23 cellular contexts compared by ENCODE assay signal in the genomic region with DNA sequence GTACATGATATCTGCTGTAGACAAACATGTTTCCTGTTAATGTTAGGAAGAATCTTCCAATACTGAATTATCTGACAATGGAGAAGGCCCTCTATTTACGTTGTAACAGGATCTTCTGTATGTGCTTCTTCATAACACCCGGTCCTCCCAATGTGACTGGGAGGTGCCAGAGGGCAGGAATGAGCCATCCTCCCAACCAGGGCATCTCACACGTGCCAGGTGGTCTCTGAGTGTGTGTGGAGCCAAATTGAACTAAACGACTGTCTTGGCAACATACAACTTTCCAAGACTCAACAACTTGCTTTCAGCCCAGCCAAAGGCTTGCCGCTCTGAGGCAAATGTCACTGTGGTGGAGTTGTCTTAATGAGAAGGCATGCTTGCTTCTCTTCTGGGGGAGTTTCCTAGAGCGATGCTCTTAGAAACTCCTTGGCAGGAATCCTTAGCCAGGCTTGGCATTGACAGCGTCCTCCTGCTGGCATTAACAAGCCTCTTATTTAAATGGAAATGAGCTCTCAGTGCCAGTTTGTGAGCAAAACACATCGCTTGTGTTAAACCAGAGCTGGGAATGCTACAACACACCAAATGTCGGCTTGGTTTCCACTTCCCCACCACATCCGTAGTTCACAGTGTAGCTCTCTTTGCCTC.
A peak's percentile ranks its signal among the peaks of the same experiment; 100 is the strongest.
DNase-seq lines count a peak whose midpoint lies in the region; ATAC-seq, FAIRE-seq and TF ChIP-seq lines count a peak whose summit lies in the region.
"Had no signal": no experiment of that assay in that cellular context is flagged by ENCODE, and none has a peak within 500 bp of the region (broad histone marks: within the 10 kb centered on the region; RNA-seq: fewer than 3 reads in every experiment).

No MANE protein-coding gene starts in this region.

- intact Hi-C loops in spleen (cut with DNase I; ENCODE audit: low total_unique reads): no loop called here
- intact Hi-C loops in Calu3 (cut with micrococcal nuclease; ENCODE audit: unreplicated experiment): no loop called here

- H3K18ac ChIP-seq in neuronal stem cell (ENCODE audit: low read length): no peak overlapping the region

- H3K27ac ChIP-seq in caudate nucleus (ENCODE audit: low read depth, low read length) (no peak overlapping the region), keratinocyte (ENCODE audit: control insufficient read depth, insufficient read depth, low read length) (no peak overlapping the region), spleen (peak overlapping the region in 5 of 8 donors; percentile 27 to 75 (median 54)), neuronal stem cell (replicated peaks; ENCODE audit: low read length) (no peak overlapping the region)
- H3K27ac ChIP-seq: pancreas, vagina had no signal

- H3K4me3 ChIP-seq in keratinocyte (ENCODE audit: control insufficient read depth in 2 of 3, extremely low read depth in 1 of 3, insufficient read depth in 2 of 3, low read depth in 1 of 3, low read length in 3 of 3) (no peak overlapping the region), spleen (no peak overlapping the region), neuronal stem cell (ENCODE audit: low read length in 2 of 2) (no peak overlapping the region)
- H3K4me3 ChIP-seq: pancreas, stomach, vagina had no signal

- H2AK5ac ChIP-seq in neuronal stem cell (ENCODE audit: low read depth, low read length): no peak overlapping the region

- H3K27me3 Mint-ChIP-seq in stimulated activated memory B cell treated with anti-CD40 and anti-IgM and Interleukin-4, amounts not matched to agents 10 μg/mL and 1 μg/mL and 100 μg/mL, for 72 hours: no peaks in the 10 kb centered on the region
- H3K27me3 Mint-ChIP-seq in Calu3 (ENCODE audit: unreplicated experiment): no peaks in the 10 kb centered on the region
- H3K27me3 Mint-ChIP-seq: activated CD4-positive, alpha-beta T cell treated with anti-CD3 and anti-CD28 coated beads, Interleukin-2, amount 10 ng/mL, durations not matched to agents 24 days and 14 days; CD4-positive, alpha-beta memory T cell had no signal

- no peak overlapping the region for H3K27ac Mint-ChIP-seq in stimulated activated memory B cell treated with anti-CD40 and anti-IgM and Interleukin-4, amounts not matched to agents 10 μg/mL and 1 μg/mL and 100 μg/mL, for 72 hours
- H3K27ac Mint-ChIP-seq in Calu3 (ENCODE audit: unreplicated experiment): no peak overlapping the region
- H3K27ac Mint-ChIP-seq: activated CD4-positive, alpha-beta T cell treated with anti-CD3 and anti-CD28 coated beads, Interleukin-2, amount 10 ng/mL, durations not matched to agents 24 days and 14 days; CD4-positive, alpha-beta memory T cell; HFFc6; immature natural killer cell had no signal

- no peak overlapping the region for H3K4ac ChIP-seq in neuronal stem cell (ENCODE audit: low read length)

- FAIRE-seq in keratinocyte (lab: Jason Lieb, UNC): peak; percentile 23
- FAIRE-seq: pancreas had no signal

- no peaks in the 10 kb centered on the region for H4K20me1 ChIP-seq in keratinocyte (ENCODE audit: control insufficient read depth, extremely low read depth, insufficient read depth, low read length)

- no peak overlapping the region for H4K8ac ChIP-seq in neuronal stem cell (ENCODE audit: low read depth, low read length)

- CTCF ChIA-PET in Calu3 (lab: Charles Lee): interaction anchor here (0.6 kb wide), 1 partner anchor 26 kb away, joined by 4 read pairs; no protein-coding TSS in a partner anchor

- H3K27me3 ChIP-seq in keratinocyte (ENCODE audit: control insufficient read depth, extremely low read depth, insufficient read depth, low read length) (no peaks in the 10 kb centered on the region), spleen (replicated peaks in 1 of 7) (no peaks in the 10 kb centered on the region), neuronal stem cell (ENCODE audit: control insufficient read depth in 3 of 3, insufficient read depth in 3 of 3, low read depth in 1 of 3, low read length in 3 of 3) (no peaks in the 10 kb centered on the region)
- H3K27me3 ChIP-seq: pancreas, stomach, vagina had no signal

- peaks cover 6% of the 10 kb centered on the region for H3K36me3 Mint-ChIP-seq in stimulated activated memory B cell treated with anti-CD40 and anti-IgM and Interleukin-4, amounts not matched to agents 10 μg/mL and 1 μg/mL and 100 μg/mL, for 72 hours
- H3K36me3 Mint-ChIP-seq in Calu3 (ENCODE audit: insufficient read depth, unreplicated experiment): no peaks in the 10 kb centered on the region

- peaks cover 2% of the 10 kb centered on the region for H3K9me1 ChIP-seq in keratinocyte (ENCODE audit: control insufficient read depth, extremely low read depth, insufficient read depth, low read length)

- peak overlapping the region; percentile 49 for H2AFZ ChIP-seq in keratinocyte (ENCODE audit: control insufficient read depth, low read length)
- H2AFZ ChIP-seq in neuronal stem cell (ENCODE audit: low read length): no peak overlapping the region

- no peak overlapping the region for H2BK15ac ChIP-seq in neuronal stem cell (ENCODE audit: low read length)

- no peaks in the 10 kb centered on the region for H3K79me1 ChIP-seq in neuronal stem cell (ENCODE audit: low read depth, low read length)

- H2BK120ac ChIP-seq in neuronal stem cell (ENCODE audit: low read depth, low read length): no peak overlapping the region

- TF ChIP-seq CTCF in keratinocyte (optimal IDR thresholded peaks at IDR 0.05 in 1 of 3, IDR thresholded peaks at IDR 0.05 in 1 of 3, conservative IDR thresholded peaks at IDR 0.05 in 1 of 3; ENCODE audit: extremely low read depth in 1 of 3, insufficient read depth in 2 of 3, low read length in 3 of 3) (no peak), spleen (IDR thresholded peaks at IDR 0.05 in 8 of 11, conservative IDR thresholded peaks at IDR 0.05 in 3 of 11) (no peak), Calu3 (IDR thresholded peaks at IDR 0.05; ENCODE audit: unreplicated experiment) (no peak)

- peaks cover 7% of the 10 kb centered on the region for H3K4me1 Mint-ChIP-seq in stimulated activated memory B cell treated with anti-CD40 and anti-IgM and Interleukin-4, amounts not matched to agents 10 μg/mL and 1 μg/mL and 100 μg/mL, for 72 hours
- no peaks in the 10 kb centered on the region for H3K4me1 Mint-ChIP-seq in Calu3 (ENCODE audit: low read depth, unreplicated experiment)
- H3K4me1 Mint-ChIP-seq: CD4-positive, alpha-beta memory T cell; immature natural killer cell had no signal

- H4K91ac ChIP-seq in neuronal stem cell (ENCODE audit: low read depth, low read length, poor library complexity): no peak overlapping the region

- no peaks in the 10 kb centered on the region for H3K9me3 Mint-ChIP-seq in stimulated activated memory B cell treated with anti-CD40 and anti-IgM and Interleukin-4, amounts not matched to agents 10 μg/mL and 1 μg/mL and 100 μg/mL, for 72 hours
- no peaks in the 10 kb centered on the region for H3K9me3 Mint-ChIP-seq in Calu3 (ENCODE audit: low read depth, unreplicated experiment)
- H3K9me3 Mint-ChIP-seq: activated CD4-positive, alpha-beta T cell treated with anti-CD3 and anti-CD28 coated beads, Interleukin-2, amount 10 ng/mL, durations not matched to agents 24 days and 14 days; immature natural killer cell had no signal

- no TSS peak for BruUV-seq in Calu3 (replicated peaks; lab: Mats Ljungman, UMichigan)

- 78 to 90% (median 85%) methylated on average over 10 of the region's 10 CpGs for WGBS in spleen, 5 donors
- WGBS in neuronal stem cell (ENCODE audit: extremely low coverage in 2 of 2, insufficient read length in 2 of 2, insufficient replicate concordance in 1 of 2), 2 donors: no CpG with 5 or more reads among the region's 10 CpGs

- dilution Hi-C loops in keratinocyte (cut with MboI; ENCODE audit: extremely low pct_ligation_motif_present, low sequenced_read_pairs): no loop called here

- no peak overlapping the region for H2BK5ac ChIP-seq in neuronal stem cell (ENCODE audit: low read length)

- H3K4me1 ChIP-seq in keratinocyte (ENCODE audit: control insufficient read depth, extremely low read depth, insufficient read depth, low read length) (peaks cover 11% of the 10 kb centered on the region), spleen (peaks cover 0 to 16% (median 5%) of the 10 kb centered on the region in 6 donors), neuronal stem cell (ENCODE audit: control insufficient read depth in 2 of 2, insufficient read depth in 1 of 2, low read depth in 1 of 2, low read length in 2 of 2) (peaks cover 0 to 2% of the 10 kb centered on the region in 2 donors)
- H3K4me1 ChIP-seq: pancreas had no signal

- no peak overlapping the region for H3K4me3 Mint-ChIP-seq in stimulated activated memory B cell treated with anti-CD40 and anti-IgM and Interleukin-4, amounts not matched to agents 10 μg/mL and 1 μg/mL and 100 μg/mL, for 72 hours
- no peak overlapping the region for H3K4me3 Mint-ChIP-seq in Calu3 (ENCODE audit: low read depth, unreplicated experiment)
- H3K4me3 Mint-ChIP-seq: activated CD4-positive, alpha-beta T cell treated with anti-CD3 and anti-CD28 coated beads, Interleukin-2, amount 10 ng/mL, durations not matched to agents 24 days and 14 days; CD4-positive, alpha-beta memory T cell; HFFc6; immature natural killer cell had no signal

- H3K4me2 ChIP-seq in keratinocyte (ENCODE audit: control insufficient read depth, extremely low read depth, insufficient read depth, low read depth, low read length): no peak overlapping the region
- H3K4me2 ChIP-seq in neuronal stem cell (ENCODE audit: insufficient read depth, low read length, poor library complexity, severe bottlenecking): no peak overlapping the region

- DNase-seq in DMS79 treated with DMSO at 0.1 percent for 48 hours (lab: John Stamatoyannopoulos, UW): peak; percentile 22
- DNase-seq in caudate nucleus (lab: John Stamatoyannopoulos, UW): peak in 43 of 61 donors; percentile 6 to 90 (median 39)
- no peak for DNase-seq in keratinocyte (ENCODE audit: low read depth, low spot score)
- DNase-seq in spleen: no peak
- no peak for DNase-seq in activated T-cell treated with anti-CD3 and anti-CD28 coated beads for 4 hours
- DNase-seq in neuronal stem cell (ENCODE audit: low spot score): no peak
- DNase-seq in Calu3: no peak
- DNase-seq: activated CD4-positive, alpha-beta T cell treated with anti-CD3 and anti-CD28 coated beads, Interleukin-2, amount 10 ng/mL, durations not matched to agents 24 days and 14 days; activated effector memory CD4-positive, alpha-beta T cell treated with Interleukin-2 at 50 U/mL for 16 hours; CD4-positive, alpha-beta memory T cell; DMS53; effector CD4-positive, alpha-beta T cell; HFFc6; immature natural killer cell; KG1; NCI-H2081 treated with DMSO at 0.1 percent for 48 hours; NCI-H510A; pancreas; stomach; SW 1271 had no signal

- no peaks in the 10 kb centered on the region for H3K79me2 ChIP-seq in keratinocyte (ENCODE audit: control insufficient read depth, insufficient read depth, low read length)

- H3K14ac ChIP-seq in neuronal stem cell (ENCODE audit: low read length): no peak overlapping the region

- H3K36me3 ChIP-seq in keratinocyte (ENCODE audit: control insufficient read depth in 2 of 2, extremely low read depth in 1 of 2, insufficient read depth in 2 of 2, low read length in 2 of 2): no peaks in the 10 kb centered on the region
- H3K36me3 ChIP-seq in spleen: no peaks in the 10 kb centered on the region
- no peaks in the 10 kb centered on the region for H3K36me3 ChIP-seq in neuronal stem cell (replicated peaks in 1 of 2; ENCODE audit: control insufficient read depth in 2 of 2, insufficient read depth in 2 of 2, low read length in 2 of 2)
- H3K36me3 ChIP-seq: pancreas, stomach, vagina had no signal

- H2BK12ac ChIP-seq in neuronal stem cell (ENCODE audit: low read length): no peak overlapping the region

- TF ChIP-seq POLR2A in spleen (IDR thresholded peaks at IDR 0.05): no peak

- H3K23ac ChIP-seq in neuronal stem cell (ENCODE audit: low read depth, low read length, poor library complexity): no peak overlapping the region

- H3K9ac ChIP-seq in keratinocyte (ENCODE audit: control insufficient read depth, extremely low read depth, insufficient read depth, low read length): no peak overlapping the region
- no peak overlapping the region for H3K9ac ChIP-seq in neuronal stem cell (ENCODE audit: low read depth, low read length, poor library complexity)

- H3K9me3 ChIP-seq in keratinocyte (ENCODE audit: control insufficient read depth, low read depth, low read length): no peaks in the 10 kb centered on the region
- H3K9me3 ChIP-seq in spleen: no peaks in the 10 kb centered on the region
- H3K9me3 ChIP-seq in neuronal stem cell (replicated peaks in 1 of 2; ENCODE audit: control insufficient read depth in 2 of 2, insufficient read depth in 1 of 2, low read depth in 1 of 2, low read length in 2 of 2): no peaks in the 10 kb centered on the region
- H3K9me3 ChIP-seq: pancreas, stomach, vagina had no signal

- ATAC-seq in stimulated activated memory B cell treated with anti-CD40 and anti-IgM and Interleukin-4, amounts not matched to agents 10 μg/mL and 1 μg/mL and 100 μg/mL, for 72 hours: no peak
- ATAC-seq: Right ventricle myocardium inferior had no signal

Comparison
In these comparisons a context has a peak if more than half of its experiments do, and no peak if none do; other contexts are left out.
1. DNase-seq: peak in DMS79 treated with DMSO at 0.1 percent for 48 hours (single experiment) and caudate nucleus (43 of 61); none in keratinocyte (single experiment), spleen (single experiment), activated T-cell treated with anti-CD3 and anti-CD28 coated beads for 4 hours (single experiment), neuronal stem cell (single experiment) and Calu3 (single experiment).
2. H3K27ac ChIP-seq: peak in spleen (5 of 8); none in caudate nucleus (single experiment), keratinocyte (single experiment) and neuronal stem cell (single experiment).